Comparison of ENCODE assay signal across 8 cellular contexts in the genomic region with DNA sequence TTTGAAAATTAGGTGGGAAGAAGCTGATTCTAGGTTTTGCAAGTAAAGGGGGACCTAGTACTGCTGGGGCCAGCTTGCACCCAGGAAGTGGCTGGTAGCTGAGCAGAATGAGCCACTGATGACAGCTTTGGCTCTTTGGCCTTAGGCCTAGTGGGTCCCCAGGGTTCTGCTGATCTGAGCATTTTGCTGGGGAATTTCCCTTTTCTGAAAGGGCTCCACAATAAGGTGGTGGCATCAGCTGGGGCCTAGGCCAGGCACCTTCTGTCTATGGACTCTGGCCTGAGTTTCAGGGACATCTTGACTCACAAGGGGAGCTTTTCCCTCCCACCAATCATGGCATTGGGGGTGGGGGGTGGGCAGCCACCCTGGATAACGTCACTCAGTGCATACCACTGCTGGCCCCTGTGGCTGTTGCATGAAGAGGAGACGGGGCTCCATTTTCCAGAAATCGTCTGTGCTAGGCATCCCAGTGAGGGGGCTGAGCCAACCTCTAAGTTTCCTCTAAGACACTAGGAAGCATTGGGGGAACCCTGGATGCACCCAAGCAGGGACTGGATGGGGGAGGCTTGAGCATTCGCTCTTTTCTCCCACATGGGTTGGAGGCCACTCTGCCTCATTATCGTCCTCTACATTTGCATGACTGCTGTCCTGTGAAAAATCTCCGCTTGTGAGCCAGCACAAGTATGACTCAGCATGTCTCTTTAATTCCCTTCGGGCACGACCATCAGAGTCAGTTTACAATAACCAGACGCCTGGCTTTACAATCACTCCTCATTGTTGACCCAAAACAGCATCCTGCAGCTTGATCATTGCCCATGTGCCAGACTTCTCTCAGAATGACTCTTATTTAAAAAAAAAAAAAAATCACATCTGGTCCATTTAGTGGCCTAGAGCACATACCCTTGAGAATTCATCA.
DNase-seq lines count a peak whose midpoint lies in the region; ATAC-seq and TF ChIP-seq lines count a peak whose summit lies in the region.

No MANE protein-coding gene starts in this region.

- DNase-seq in Right ventricle myocardium inferior (ENCODE audit: missing footprints) (no peak), cardiac septum (ENCODE audit: low spot score) (no peak), NCI-H2081 (lab: John Stamatoyannopoulos, UW) (peak; percentile 21 to 73), dorsolateral prefrontal cortex (peak in 3 of 10 donors; percentile 53 to 61 (median 57)), putamen (ENCODE audit: low spot score) (peak; percentile 38), prostate gland (ENCODE audit: low spot score) (no peak)
- no peak for DNase-seq in activated CD8-positive, alpha-beta T cell treated with anti-CD3 and anti-CD28 coated beads, Interleukin-2, amount 10 ng/mL, durations not matched to agents 7 days and 5 days

- CTCF ChIA-PET in activated CD8-positive, alpha-beta T cell treated with anti-CD3 and anti-CD28 coated beads, Interleukin-2, amount 10 ng/mL, durations not matched to agents 7 days and 5 days (lab: Charles Lee): no interaction called here

- peak overlapping the region in 1 of 59 donors; percentile 2 for H3K4me3 ChIP-seq in dorsolateral prefrontal cortex
- H3K4me3 ChIP-seq in prostate gland: no peak overlapping the region

- WGBS in prostate gland: 44% methylated on average over 9 of the region's 9 CpGs

- H3K36me3 Mint-ChIP-seq in activated CD8-positive, alpha-beta T cell treated with anti-CD3 and anti-CD28 coated beads, Interleukin-2, amount 10 ng/mL, durations not matched to agents 7 days and 5 days (ENCODE audit: low read depth): no peaks in the 10 kb centered on the region

- H3K27me3 ChIP-seq in dorsolateral prefrontal cortex (no peaks in the 10 kb centered on the region), prostate gland (replicated peaks; ENCODE audit: insufficient read depth) (no peaks in the 10 kb centered on the region)

- no peaks in the 10 kb centered on the region for H3K9me3 Mint-ChIP-seq in activated CD8-positive, alpha-beta T cell treated with anti-CD3 and anti-CD28 coated beads, Interleukin-2, amount 10 ng/mL, durations not matched to agents 7 days and 5 days (ENCODE audit: insufficient read depth)

- H3K27ac Mint-ChIP-seq in activated CD8-positive, alpha-beta T cell treated with anti-CD3 and anti-CD28 coated beads, Interleukin-2, amount 10 ng/mL, durations not matched to agents 7 days and 5 days: no peak overlapping the region

- TF ChIP-seq CTCF in dorsolateral prefrontal cortex (IDR thresholded peaks at IDR 0.05 in 54 of 56, conservative IDR thresholded peaks at IDR 0.05 in 2 of 56; ENCODE audit: low read depth in 1 of 56, partially characterized antibody in 56 of 56) (peak in 2 of 56 donors; percentile 8 to 10), prostate gland (IDR thresholded peaks at IDR 0.05) (no peak)

- POLR2A ChIA-PET in activated CD8-positive, alpha-beta T cell treated with anti-CD3 and anti-CD28 coated beads, Interleukin-2, amount 10 ng/mL, durations not matched to agents 7 days and 5 days (lab: Charles Lee): no interaction called here

- no peaks in the 10 kb centered on the region for H3K4me1 ChIP-seq in prostate gland (replicated peaks)

- peaks cover 21% of the 10 kb centered on the region for H3K27me3 Mint-ChIP-seq in activated CD8-positive, alpha-beta T cell treated with anti-CD3 and anti-CD28 coated beads, Interleukin-2, amount 10 ng/mL, durations not matched to agents 7 days and 5 days (ENCODE audit: low read depth)

- TF ChIP-seq POLR2A in prostate gland (IDR thresholded peaks at IDR 0.05): no peak

- intact Hi-C loops in Right ventricle myocardium inferior (cut with DNase I): no loop called here
- intact Hi-C loops in cardiac septum (cut with DNase I): no loop called here
- intact Hi-C loops in dorsolateral prefrontal cortex (cut with DNase I): loop anchor here in 1 of 2 donors (2.0 kb wide), 1 partner anchor 15 kb away; no protein-coding TSS in a partner anchor
- intact Hi-C loops in prostate gland (cut with DNase I): no loop called here

- H3K4me1 Mint-ChIP-seq in activated CD8-positive, alpha-beta T cell treated with anti-CD3 and anti-CD28 coated beads, Interleukin-2, amount 10 ng/mL, durations not matched to agents 7 days and 5 days (ENCODE audit: low read depth): peaks cover 3% of the 10 kb centered on the region

- H3K9me3 ChIP-seq in prostate gland: no peaks in the 10 kb centered on the region

- ATAC-seq in Right ventricle myocardium inferior (peak; percentile 65), esophagus mucosa (no peak)
- no peak for ATAC-seq in activated CD8-positive, alpha-beta T cell treated with anti-CD3 and anti-CD28 coated beads, Interleukin-2, amount 10 ng/mL, durations not matched to agents 7 days and 5 days

- H3K4me3 Mint-ChIP-seq in activated CD8-positive, alpha-beta T cell treated with anti-CD3 and anti-CD28 coated beads, Interleukin-2, amount 10 ng/mL, durations not matched to agents 7 days and 5 days: no peak overlapping the region

- H3K36me3 ChIP-seq in prostate gland: no peaks in the 10 kb centered on the region

- H3K27ac ChIP-seq in dorsolateral prefrontal cortex: peak overlapping the region in 48 of 59 donors; percentile 2 to 78 (median 54)
- H3K27ac ChIP-seq in prostate gland: no peak overlapping the region

Comparison
In these comparisons a context has a peak if more than half of its experiments do, and no peak if none do; other contexts are left out.
1. DNase-seq: peak in NCI-H2081 (2 of 2) and putamen (single experiment); none in Right ventricle myocardium inferior (single experiment), cardiac septum (single experiment), prostate gland (single experiment) and activated CD8-positive, alpha-beta T cell treated with anti-CD3 and anti-CD28 coated beads, Interleukin-2, amount 10 ng/mL, durations not matched to agents 7 days and 5 days (single experiment).
2. H3K27ac ChIP-seq: peak in dorsolateral prefrontal cortex (48 of 59); none in prostate gland (0 of 2).